Comparison of ENCODE assay signal across 8 cellular contexts in genomic region chr12:105226219-105226618, GRCh38. TPM values are rescaled to one million over a fixed set of nuclear protein-coding genes. Genes with fewer than 3 reads are reported as not detected.
DNase-seq lines count a peak whose midpoint lies in the region; ATAC-seq lines count a peak whose summit lies in the region.

No MANE protein-coding gene starts in this region.

- peak overlapping the region; percentile 44 for H3K27ac ChIP-seq in angular gyrus (ENCODE audit: low read depth, low read length)

- peaks cover 15 to 41% (median 39%) of the 10 kb centered on the region in 3 donors for H3K36me3 Mint-ChIP-seq in immature natural killer cell

- H3K9me3 Mint-ChIP-seq in immature natural killer cell = no peaks in the 10 kb centered on the region
- no peaks in the 10 kb centered on the region for H3K9me3 Mint-ChIP-seq in stimulated activated naive CD8-positive, alpha-beta T cell treated with anti-CD3 and anti-CD28 coated beads, Interleukin-15, amount 100 ng/mL, for 72 hours

- peak overlapping the region; percentile 38 to 77 (median 62) for H3K4me3 Mint-ChIP-seq in immature natural killer cell
- H3K4me3 Mint-ChIP-seq in stimulated activated naive CD8-positive, alpha-beta T cell treated with anti-CD3 and anti-CD28 coated beads, Interleukin-15, amount 100 ng/mL, for 72 hours = peak overlapping the region in 1 of 2 donors; percentile 50

- H3K27ac Mint-ChIP-seq in immature natural killer cell = peak overlapping the region; percentile 34 to 83 (median 76)
- no peak overlapping the region for H3K27ac Mint-ChIP-seq in stimulated activated naive CD8-positive, alpha-beta T cell treated with anti-CD3 and anti-CD28 coated beads, Interleukin-15, amount 100 ng/mL, for 72 hours

- H3K4me1 Mint-ChIP-seq in immature natural killer cell = peaks cover 42 to 58% of the 10 kb centered on the region in 2 donors
- peaks cover 68% of the 10 kb centered on the region for H3K4me1 Mint-ChIP-seq in stimulated activated naive CD8-positive, alpha-beta T cell treated with anti-CD3 and anti-CD28 coated beads, Interleukin-15, amount 100 ng/mL, for 72 hours

- peaks cover 2 to 8% (median 7%) of the 10 kb centered on the region in 3 donors for H3K27me3 Mint-ChIP-seq in immature natural killer cell (ENCODE audit: low read depth in 3 of 3)
- H3K27me3 Mint-ChIP-seq in stimulated activated naive CD8-positive, alpha-beta T cell treated with anti-CD3 and anti-CD28 coated beads, Interleukin-15, amount 100 ng/mL, for 72 hours = no peaks in the 10 kb centered on the region

- ATAC-seq in HG03342 (IDR thresholded peaks at IDR 0.05; ENCODE audit: unreplicated experiment) = peak; percentile 63
- ATAC-seq in stimulated activated naive CD8-positive, alpha-beta T cell treated with anti-CD3 and anti-CD28 coated beads, Interleukin-15, amount 100 ng/mL, for 72 hours = peak; percentile 77

- DNase-seq in GDM1 (lab: John Stamatoyannopoulos, UW) (peak; percentile 72), immature natural killer cell (peak; percentile 30 to 41 (median 35)), NCI-H2196 treated with DMSO at 0.1 percent for 48 hours (lab: John Stamatoyannopoulos, UW; ENCODE audit: unreplicated experiment) (no peak), NCI-H146 (lab: John Stamatoyannopoulos, UW) (no peak)
- DNase-seq in stimulated activated naive CD8-positive, alpha-beta T cell treated with anti-CD3 and anti-CD28 coated beads, Interleukin-15, amount 100 ng/mL, for 72 hours = no peak
- DNase-seq in stimulated activated CD4-positive, alpha-beta T cell treated with anti-CD3 and anti-CD28 coated beads, Interleukin-4, amount 100 ng/mL, for 4 hours = no peak

RNA-seq across cellular contexts. Expression of gene APPL2, which starts 9.8 kb away (rescaled TPM):
- polyA plus RNA-seq in immature natural killer cell = 10 to 100 TPM in 2 of 3 donors, 1 to 10 TPM in 1; 9.5 to 14.1 (median 10.5) TPM

Comparison
In these comparisons a context has a peak if more than half of its experiments do, and no peak if none do; other contexts are left out.
1. DNase-seq: peak in GDM1 (single experiment) and immature natural killer cell (3 of 3); none in stimulated activated naive CD8-positive, alpha-beta T cell treated with anti-CD3 and anti-CD28 coated beads, Interleukin-15, amount 100 ng/mL, for 72 hours (0 of 2), NCI-H2196 treated with DMSO at 0.1 percent for 48 hours (single experiment), NCI-H146 (single experiment) and stimulated activated CD4-positive, alpha-beta T cell treated with anti-CD3 and anti-CD28 coated beads, Interleukin-4, amount 100 ng/mL, for 4 hours (0 of 2).
2. H3K27ac Mint-ChIP-seq: peak in immature natural killer cell (6 of 6); none in stimulated activated naive CD8-positive, alpha-beta T cell treated with anti-CD3 and anti-CD28 coated beads, Interleukin-15, amount 100 ng/mL, for 72 hours (0 of 2).